ENCODE assay signal across 9 cellular contexts in the genomic region with DNA sequence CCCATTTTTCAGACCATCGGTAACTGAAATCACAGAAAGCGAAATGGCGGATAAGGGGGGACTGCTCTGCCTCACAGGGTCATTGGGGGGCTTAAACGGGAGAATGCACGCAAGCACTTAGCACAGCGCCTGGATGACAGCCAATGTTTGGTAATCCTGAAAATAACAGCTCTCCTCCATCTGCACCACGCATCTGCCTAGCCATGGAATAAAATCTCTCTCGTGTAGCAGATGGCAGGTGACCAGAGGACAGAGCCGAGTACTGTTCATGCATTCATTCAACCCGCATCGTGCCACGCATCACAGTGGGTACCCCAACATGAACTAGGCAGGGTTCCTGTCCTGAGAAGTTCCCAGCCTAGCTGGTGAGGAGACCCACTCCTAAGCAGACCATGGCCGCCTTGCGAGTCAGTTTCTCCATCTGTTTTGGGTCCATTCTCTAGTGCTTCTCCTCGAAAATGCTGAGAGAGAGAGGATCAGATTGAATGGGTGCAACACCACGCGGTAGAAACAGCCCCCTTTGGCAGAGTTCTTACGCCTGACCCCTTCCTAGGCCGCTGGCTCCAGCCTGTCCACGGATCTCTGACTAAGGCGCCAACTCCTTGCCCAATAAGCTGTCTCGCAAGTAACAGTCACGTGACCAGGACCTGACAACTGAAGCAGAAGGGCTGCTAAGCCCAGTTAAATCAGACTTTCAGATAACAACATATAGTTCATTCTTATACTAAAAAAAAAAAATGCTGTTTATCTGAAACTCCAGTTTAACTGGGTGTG. TPM values are rescaled to one million over a fixed set of nuclear protein-coding genes. Genes with fewer than 3 reads are reported as not detected.
DNase-seq lines count a peak whose midpoint lies in the region; ATAC-seq and TF ChIP-seq lines count a peak whose summit lies in the region.
"Had no signal": no experiment of that assay in that cellular context is flagged by ENCODE, and none has a peak within 500 bp of the region (broad histone marks: within the 10 kb centered on the region; RNA-seq: fewer than 3 reads in every experiment).

No MANE protein-coding gene starts in this region.

- peak; percentile 61 for DNase-seq in G401 (ENCODE audit: low spot score)
- DNase-seq in Peyer's patch, result peak in 2 of 3 donors; percentile 59 to 84
- DNase-seq in fibroblast of the aortic adventitia (ENCODE audit: low read depth), result peak; percentile 98
- no peak for DNase-seq in osteoblast (ENCODE audit: insufficient read length, low spot score, missing footprints)
- no peak for DNase-seq in stimulated activated effector memory CD8-positive, alpha-beta T cell treated with anti-CD3 and anti-CD28 coated beads, Interleukin-12 subunit alpha, Interleukin-12 subunit beta, amount 100 ng/mL, for 72 hours (ENCODE audit: low spot score in 2 of 2)
- DNase-seq in KBM-7, result no peak
- DNase-seq: activated T-cell treated with anti-CD3 and anti-CD28 coated beads, Interleukin-2, amount 50 U/mL, for 72 hours had no signal

- in situ Hi-C loops in G401 (cut with HindIII; ENCODE audit: low sequenced_read_pairs), result no loop called here
- in situ Hi-C loops in KBM-7 (cut with MboI; ENCODE audit: low pct_unique_long_range_greater_than_20kb, low sequenced_read_pairs), result no loop called here

- TF ChIP-seq POLR2A in Peyer's patch (IDR thresholded peaks at IDR 0.05), result no peak

- peak overlapping the region; percentile 73 for H2AFZ ChIP-seq in osteoblast (ENCODE audit: low read length)

- H3K27ac Mint-ChIP-seq in stimulated activated effector memory CD8-positive, alpha-beta T cell treated with anti-CD3 and anti-CD28 coated beads, Interleukin-12 subunit alpha, Interleukin-12 subunit beta, amount 100 ng/mL, for 72 hours, result no peak overlapping the region
- H3K27ac Mint-ChIP-seq: activated T-cell treated with anti-CD3 and anti-CD28 coated beads, Interleukin-2, amount 50 U/mL, for 72 hours had no signal

- no peaks in the 10 kb centered on the region for H3K79me2 ChIP-seq in osteoblast (ENCODE audit: insufficient read depth, low read length)

- H3K4me1 Mint-ChIP-seq in stimulated activated effector memory CD8-positive, alpha-beta T cell treated with anti-CD3 and anti-CD28 coated beads, Interleukin-12 subunit alpha, Interleukin-12 subunit beta, amount 100 ng/mL, for 72 hours, result peaks cover 14% of the 10 kb centered on the region

- H3K4me3 Mint-ChIP-seq in stimulated activated effector memory CD8-positive, alpha-beta T cell treated with anti-CD3 and anti-CD28 coated beads, Interleukin-12 subunit alpha, Interleukin-12 subunit beta, amount 100 ng/mL, for 72 hours, result no peak overlapping the region
- H3K4me3 Mint-ChIP-seq: activated T-cell treated with anti-CD3 and anti-CD28 coated beads, Interleukin-2, amount 50 U/mL, for 72 hours had no signal

- no peaks in the 10 kb centered on the region for H4K20me1 ChIP-seq in osteoblast (ENCODE audit: insufficient read depth, low read length)

- H3K4me1 ChIP-seq in Peyer's patch (peaks cover 0 to 15% (median 1%) of the 10 kb centered on the region in 4 donors), osteoblast (ENCODE audit: insufficient read depth, low read length) (peaks cover 10% of the 10 kb centered on the region)

- H3K36me3 ChIP-seq in Peyer's patch, result no peaks in the 10 kb centered on the region
- H3K36me3 ChIP-seq in osteoblast (ENCODE audit: insufficient read depth, low read length), result no peaks in the 10 kb centered on the region

- peak overlapping the region in 2 of 4 donors; percentile 23 to 56 for H3K27ac ChIP-seq in Peyer's patch
- peak overlapping the region; percentile 85 for H3K27ac ChIP-seq in osteoblast (ENCODE audit: low read depth, low read length)

- H3K4me3 ChIP-seq in Peyer's patch (no peak overlapping the region), fibroblast of the aortic adventitia (ENCODE audit: low read depth, low read length) (no peak overlapping the region), osteoblast (ENCODE audit: insufficient read depth, low read length) (no peak overlapping the region)

- TF ChIP-seq CTCF in Peyer's patch (IDR thresholded peaks at IDR 0.05) (no peak), fibroblast of the aortic adventitia (IDR thresholded peaks at IDR 0.05; ENCODE audit: insufficient read depth, low read length) (no peak), osteoblast (IDR thresholded peaks at IDR 0.05; ENCODE audit: extremely low read depth, low read depth, low read length) (no peak)

- no peak for ATAC-seq in stimulated activated effector memory CD8-positive, alpha-beta T cell treated with anti-CD3 and anti-CD28 coated beads, Interleukin-12 subunit alpha, Interleukin-12 subunit beta, amount 100 ng/mL, for 72 hours
- no peak for ATAC-seq in GM21526 (IDR thresholded peaks at IDR 0.05; ENCODE audit: low FRiP score, unreplicated experiment)
- no peak for ATAC-seq in GM18909 (IDR thresholded peaks at IDR 0.05; ENCODE audit: poor library complexity, unreplicated experiment)
- ATAC-seq: activated T-cell treated with anti-CD3 and anti-CD28 coated beads, Interleukin-2, amount 50 U/mL, for 72 hours had no signal

- peak overlapping the region; percentile 34 for H3K4me2 ChIP-seq in osteoblast (ENCODE audit: insufficient read depth, low read length)

- H3K9me3 Mint-ChIP-seq in stimulated activated effector memory CD8-positive, alpha-beta T cell treated with anti-CD3 and anti-CD28 coated beads, Interleukin-12 subunit alpha, Interleukin-12 subunit beta, amount 100 ng/mL, for 72 hours, result peaks cover 10% of the 10 kb centered on the region

- no peaks in the 10 kb centered on the region for H3K36me3 Mint-ChIP-seq in stimulated activated effector memory CD8-positive, alpha-beta T cell treated with anti-CD3 and anti-CD28 coated beads, Interleukin-12 subunit alpha, Interleukin-12 subunit beta, amount 100 ng/mL, for 72 hours

- H3K27me3 ChIP-seq in Peyer's patch, result no peaks in the 10 kb centered on the region
- no peaks in the 10 kb centered on the region for H3K27me3 ChIP-seq in osteoblast (ENCODE audit: insufficient read depth, low read length)

- H3K9me3 ChIP-seq in Peyer's patch, result peaks cover 0 to 6% (median 0%) of the 10 kb centered on the region in 4 donors
- H3K9me3 ChIP-seq in osteoblast (ENCODE audit: low read depth, low read length), result peaks cover 2% of the 10 kb centered on the region

RNA-seq across cellular contexts. Expression of a gene that starts 7.3 kb away (rescaled TPM):
- 0.27 TPM in 1 of 2 replicates, not detected in the other for total RNA-seq in G401 (2014; rRNA removed; shearing (Covaris generic))
- total RNA-seq in Peyer's patch (10 to 100 TPM in 1 of 4 donors, 1 to 10 TPM in 2, not detected in 1; 4.7 to 12.8 (median 9.4) TPM), fibroblast of the aortic adventitia (ENCODE audit: low replicate concordance) (0.41 and 3.8 TPM in 2 replicates), osteoblast (under 0.01 and 0.36 TPM in 2 replicates)
- total RNA-seq: activated T-cell treated with anti-CD3 and anti-CD28 coated beads, Interleukin-2, amount 50 U/mL, for 72 hours had no signal

Comparison
In these comparisons a context has a peak if more than half of its experiments do, and no peak if none do; other contexts are left out.
1. DNase-seq: peak in G401 (single experiment), Peyer's patch (2 of 3) and fibroblast of the aortic adventitia (single experiment); none in osteoblast (single experiment), stimulated activated effector memory CD8-positive, alpha-beta T cell treated with anti-CD3 and anti-CD28 coated beads, Interleukin-12 subunit alpha, Interleukin-12 subunit beta, amount 100 ng/mL, for 72 hours (0 of 2) and KBM-7 (single experiment).